Comparison of ENCODE assay signal across 8 cellular contexts in the genomic region with DNA sequence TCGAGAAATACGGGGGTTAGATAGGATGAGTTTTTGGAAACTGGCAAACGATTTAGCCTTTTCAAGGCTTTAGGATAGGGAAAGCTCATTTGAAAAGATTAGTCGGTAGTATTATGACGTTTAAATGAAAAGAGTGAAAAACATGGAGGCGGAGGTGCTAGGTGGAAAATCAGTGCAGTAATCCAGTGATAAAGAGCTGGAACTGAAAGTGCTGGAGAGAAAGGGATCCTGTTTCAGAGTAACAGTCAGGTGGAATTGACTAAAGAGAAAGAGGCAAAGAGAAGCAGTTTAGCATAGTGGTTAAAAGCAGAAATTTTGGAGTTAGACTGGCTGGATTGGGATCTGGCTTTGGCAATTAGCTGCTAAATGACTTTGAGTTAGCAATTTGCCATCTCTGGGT. TPM values are rescaled to one million over a fixed set of nuclear protein-coding genes. Genes with fewer than 3 reads are reported as not detected.
A peak's percentile ranks its signal among the peaks of the same experiment; 100 is the strongest.
DNase-seq lines count a peak whose midpoint lies in the region; ATAC-seq and TF ChIP-seq lines count a peak whose summit lies in the region.

No MANE protein-coding gene starts in this region.

- H4K20me1 ChIP-seq in GM23248 (ENCODE audit: insufficient read depth), result peaks cover 3% of the 10 kb centered on the region; the same call in 1 of the 2 replicates

- POLR2A ChIA-PET in activated naive CD8-positive, alpha-beta T cell treated with anti-CD3 and anti-CD28 coated beads, Interleukin-2, amount 10 ng/mL, durations not matched to agents 7 days and 5 days (lab: Charles Lee), result interaction anchor here (0.6 kb wide), 1 partner anchor 391 kb away, joined by 3 read pairs; no protein-coding TSS in a partner anchor

- no peaks in the 10 kb centered on the region for H3K9me2 ChIP-seq in GM23248 (ENCODE audit: insufficient read depth)

- H3K27me3 ChIP-seq in GM23248 (replicated peaks; ENCODE audit: insufficient read depth) (no peaks in the 10 kb centered on the region), thoracic aorta (replicated peaks; ENCODE audit: insufficient read depth) (no peaks in the 10 kb centered on the region)

- H2AFZ ChIP-seq in GM23248, result peak overlapping the region; percentile 95

- H3K9me3 ChIP-seq in GM23248 (ENCODE audit: low read depth), result no peaks in the 10 kb centered on the region
- H3K9me3 ChIP-seq in thoracic aorta, result no peaks in the 10 kb centered on the region

- H3K9ac ChIP-seq in GM23248, result peak overlapping the region; percentile 83

- TF ChIP-seq CTCF in 22Rv1 (IDR thresholded peaks at IDR 0.05) (no peak), thoracic aorta (IDR thresholded peaks at IDR 0.05) (no peak)

- H3K9me3 Mint-ChIP-seq in activated naive CD8-positive, alpha-beta T cell treated with anti-CD3 and anti-CD28 coated beads, Interleukin-2, amount 10 ng/mL, durations not matched to agents 7 days and 5 days, result no peaks in the 10 kb centered on the region

- no peak for ATAC-seq in activated naive CD8-positive, alpha-beta T cell treated with anti-CD3 and anti-CD28 coated beads, Interleukin-2, amount 10 ng/mL, durations not matched to agents 7 days and 5 days (ENCODE audit: low read depth)
- ATAC-seq in thoracic aorta (ENCODE audit: insufficient number of reproducible peaks, low FRiP score, low read depth) (no peak), HG03520 (IDR thresholded peaks at IDR 0.05; ENCODE audit: unreplicated experiment) (no peak)

- peak overlapping the region; percentile 97 for H3K4me3 Mint-ChIP-seq in activated naive CD8-positive, alpha-beta T cell treated with anti-CD3 and anti-CD28 coated beads, Interleukin-2, amount 10 ng/mL, durations not matched to agents 7 days and 5 days

- peaks cover 6% of the 10 kb centered on the region for H3K36me3 Mint-ChIP-seq in activated naive CD8-positive, alpha-beta T cell treated with anti-CD3 and anti-CD28 coated beads, Interleukin-2, amount 10 ng/mL, durations not matched to agents 7 days and 5 days

- H3K4me3 ChIP-seq in GM23248, result peak overlapping the region; percentile 97
- H3K4me3 ChIP-seq in thoracic aorta, result peak overlapping the region; percentile 92

- H3K27ac ChIP-seq in 22Rv1, result peak overlapping the region; percentile 79
- peak overlapping the region; percentile 59 for H3K27ac ChIP-seq in GM23248
- H3K27ac ChIP-seq in thoracic aorta, result no peak overlapping the region

- in situ Hi-C loops in GM23248 (cut with MboI), result no loop called here

- peak overlapping the region; percentile 88 for H3K4me2 ChIP-seq in GM23248 (ENCODE audit: unreplicated experiment)

- H3K4me1 ChIP-seq in GM23248 (ENCODE audit: insufficient read depth) (peaks cover 32% of the 10 kb centered on the region), thoracic aorta (ENCODE audit: control insufficient read depth in 1 of 2, low read depth in 2 of 2) (peaks cover 11 to 28% of the 10 kb centered on the region in 2 donors)

- H3K36me3 ChIP-seq in GM23248 (ENCODE audit: low read depth) (peaks cover 6% of the 10 kb centered on the region; the same call in 1 of the 2 replicates), thoracic aorta (no peaks in the 10 kb centered on the region)

- H3F3A ChIP-seq in GM23248 (ENCODE audit: insufficient read depth), result peaks cover 10% of the 10 kb centered on the region

- no peaks in the 10 kb centered on the region for H3K27me3 Mint-ChIP-seq in activated naive CD8-positive, alpha-beta T cell treated with anti-CD3 and anti-CD28 coated beads, Interleukin-2, amount 10 ng/mL, durations not matched to agents 7 days and 5 days

- H3K4me1 Mint-ChIP-seq in activated naive CD8-positive, alpha-beta T cell treated with anti-CD3 and anti-CD28 coated beads, Interleukin-2, amount 10 ng/mL, durations not matched to agents 7 days and 5 days, result peaks cover 37% of the 10 kb centered on the region

- peak; percentile 41 for DNase-seq in GM23248
- DNase-seq in activated naive CD8-positive, alpha-beta T cell treated with anti-CD3 and anti-CD28 coated beads, Interleukin-2, amount 10 ng/mL, durations not matched to agents 7 days and 5 days, result no peak
- peak; percentile 2 for DNase-seq in kidney tubule cell (ENCODE audit: low spot score)
- no peak for DNase-seq in thoracic aorta (ENCODE audit: low spot score)
- no peak for DNase-seq in T-helper 9 cell
- no peak for DNase-seq in activated CD4-positive, CD25-positive, alpha-beta regulatory T cell (lab: John Stamatoyannopoulos, UW)

- WGBS in GM23248 (ENCODE audit: low coverage in 1 of 2, low lambda C conversion rate in 2 of 2, missing lambda C conversion rate in 2 of 2), 2 experiments, result 2 to 5% methylated on average over 6 of the region's 6 CpGs

- peak overlapping the region; percentile 93 for H3K27ac Mint-ChIP-seq in activated naive CD8-positive, alpha-beta T cell treated with anti-CD3 and anti-CD28 coated beads, Interleukin-2, amount 10 ng/mL, durations not matched to agents 7 days and 5 days

- H3K79me2 ChIP-seq in GM23248 (ENCODE audit: insufficient read depth), result peaks cover 86% of the 10 kb centered on the region

RNA-seq across cellular contexts. Expression of a gene that starts 0.9 kb away (rescaled TPM):
- total RNA-seq in GM23248 (2014; rRNA removed; shearing (Covaris generic)), result 20.5 and 32.2 TPM in 2 replicates
- polyA plus RNA-seq in GM23248 (2016; fragmentation: Nextera tagmentation; extraction: Ambion mirVana), result 28.7 and 31.4 TPM in 2 replicates
- 10 to 100 TPM; 23.8 to 26.1 TPM for total RNA-seq in activated naive CD8-positive, alpha-beta T cell treated with anti-CD3 and anti-CD28 coated beads, Interleukin-2, amount 10 ng/mL, durations not matched to agents 7 days and 5 days
- 10 to 100 TPM in 1 of 2 donors, 1 to 10 TPM in 1; 4.5 to 22.8 TPM for total RNA-seq in thoracic aorta

RNA-seq across cellular contexts. Expression of a gene that starts 1.1 kb away (rescaled TPM):
- 17.9 and 22.6 TPM in 2 replicates for total RNA-seq in GM23248 (2014; rRNA removed; shearing (Covaris generic))
- polyA plus RNA-seq in GM23248 (2016; fragmentation: Nextera tagmentation; extraction: Ambion mirVana), result 19.1 and 19.6 TPM in 2 replicates
- 10 to 100 TPM; 23.5 to 26.0 TPM for total RNA-seq in activated naive CD8-positive, alpha-beta T cell treated with anti-CD3 and anti-CD28 coated beads, Interleukin-2, amount 10 ng/mL, durations not matched to agents 7 days and 5 days
- total RNA-seq in thoracic aorta, result 10 to 100 TPM; 22.7 to 38.2 TPM

Comparison
In these comparisons a context has a peak if more than half of its experiments do, and no peak if none do; other contexts are left out.
1. H3K27ac ChIP-seq: peak in 22Rv1 (single experiment) and GM23248 (single experiment); none in thoracic aorta (0 of 2).
2. DNase-seq: peak in GM23248 (single experiment) and kidney tubule cell (single experiment); none in activated naive CD8-positive, alpha-beta T cell treated with anti-CD3 and anti-CD28 coated beads, Interleukin-2, amount 10 ng/mL, durations not matched to agents 7 days and 5 days (single experiment), thoracic aorta (single experiment), T-helper 9 cell (single experiment) and activated CD4-positive, CD25-positive, alpha-beta regulatory T cell (0 of 4).